In genomic region chr12:49276304-49277290, GRCh38 we compare ENCODE assay signal across 26 cellular contexts. TPM values are rescaled to one million over a fixed set of nuclear protein-coding genes. Genes with fewer than 3 reads are reported as not detected.
DNase-seq lines count a peak whose midpoint lies in the region; ATAC-seq and TF ChIP-seq lines count a peak whose summit lies in the region.
"Had no signal": no experiment of that assay in that cellular context is flagged by ENCODE, and none has a peak within 500 bp of the region (broad histone marks: within the 10 kb centered on the region; RNA-seq: fewer than 3 reads in every experiment).

No MANE protein-coding gene starts in this region.

- H2BK120ac ChIP-seq in H9 (ENCODE audit: low read depth, low read length, poor library complexity, severe bottlenecking) = no peak overlapping the region

- no peak overlapping the region for H3K23ac ChIP-seq in H9 (ENCODE audit: insufficient read length, low read depth, low read length)

- H3K9me3 Mint-ChIP-seq in H9 = no peaks in the 10 kb centered on the region
- H3K9me3 Mint-ChIP-seq: CD4-positive, alpha-beta T cell; memory B cell; naive B cell; stimulated activated naive CD8-positive, alpha-beta T cell treated with anti-CD3 and anti-CD28 coated beads, Interleukin-15, amount 100 ng/mL, for 72 hours; WTC11 had no signal

- H3K27ac ChIP-seq in H9 (ENCODE audit: insufficient read length, low read depth, low read length) = no peak overlapping the region
- H3K27ac ChIP-seq: heart right ventricle, KMS-11, parathyroid adenoma, tibial artery had no signal

- H4K20me1 ChIP-seq in H9 (ENCODE audit: control insufficient read depth, insufficient read depth, insufficient read length) = peaks cover 4% of the 10 kb centered on the region

- H3K27ac Mint-ChIP-seq in H9 = peak overlapping the region in 2 of 3 experiments; percentile 49 to 57; a peak in 4 of 7 replicates
- H3K27ac Mint-ChIP-seq: activated naive CD8-positive, alpha-beta T cell; CD4-positive, alpha-beta T cell; memory B cell; naive B cell; stimulated activated naive CD8-positive, alpha-beta T cell treated with anti-CD3 and anti-CD28 coated beads, Interleukin-15, amount 100 ng/mL, for 72 hours; WTC11 had no signal

- H3K27me3 Mint-ChIP-seq in H9 (ENCODE audit: low read depth) = no peaks in the 10 kb centered on the region; the same call in 1 of the 2 replicates

- no peak overlapping the region for H3K4ac ChIP-seq in H9 (ENCODE audit: low read depth, low read length)

- no peak overlapping the region for H3K9ac ChIP-seq in H9 (ENCODE audit: extremely low read depth, insufficient read length, low read length)
- H3K9ac ChIP-seq: KMS-11, parathyroid adenoma had no signal

- H3K23me2 ChIP-seq in H9 (ENCODE audit: insufficient read length, low read depth, low read length, poor library complexity, severe bottlenecking) = no peaks in the 10 kb centered on the region

- no peak overlapping the region for H2AK5ac ChIP-seq in H9 (ENCODE audit: insufficient read length, low read length)

- WGBS in H9 (ENCODE audit: extremely low coverage, insufficient read length, low lambda C conversion rate) = no CpG with 5 or more reads among the region's 13 CpGs

- H3K27me3 ChIP-seq in H9 (ENCODE audit: insufficient read depth, low read length) = no peaks in the 10 kb centered on the region
- H3K27me3 ChIP-seq: dorsolateral prefrontal cortex, heart right ventricle, tibial artery had no signal

- peak; percentile 29 for ATAC-seq in omental fat pad (ENCODE audit: low FRiP score)
- ATAC-seq in GM21447 (IDR thresholded peaks at IDR 0.05; ENCODE audit: unreplicated experiment) = no peak
- ATAC-seq: sciatic nerve, WTC11 had no signal

- no peak overlapping the region for H3T11ph ChIP-seq in H9 (ENCODE audit: low read length)

- H2AFZ ChIP-seq in H9 (ENCODE audit: low read length) = no peak overlapping the region
- H2AFZ ChIP-seq: parathyroid adenoma had no signal

- H3K79me2 ChIP-seq in H9 (ENCODE audit: insufficient read depth, low read length) = no peaks in the 10 kb centered on the region
- H3K79me2 ChIP-seq: parathyroid adenoma had no signal

- DNase-seq in H9 (no peak), NCI-H524 treated with DMSO at 0.1 percent for 48 hours (lab: John Stamatoyannopoulos, UW) (peak; percentile 49), epidermal melanocyte (ENCODE audit: insufficient read length, low spot score) (peak; percentile 12), omental fat pad (ENCODE audit: low spot score) (no peak), SKM-1 treated with dmso at 0.1 percent for 144 hours (lab: John Stamatoyannopoulos, UW; ENCODE audit: unreplicated experiment) (no peak), COR-L47 (lab: John Stamatoyannopoulos, UW) (no peak)
- DNase-seq: CD4-positive, alpha-beta T cell; erythroblast; foreskin fibroblast; heart right ventricle; MV-4-11; naive B cell; NCI-H1694; NCI-H2171 treated with DMSO at 0.1 percent for 48 hours; stimulated activated CD4-positive, alpha-beta T cell treated with anti-CD3 and anti-CD28 coated beads, Interleukin-15, amount 100 ng/mL, for 24 hours; stimulated activated naive CD8-positive, alpha-beta T cell treated with anti-CD3 and anti-CD28 coated beads, Interleukin-15, amount 100 ng/mL, for 72 hours; tibial artery had no signal

- H3K18ac ChIP-seq in H9 (ENCODE audit: insufficient read length, low read depth, low read length) = no peak overlapping the region

- TF ChIP-seq CTCF in H9 (conservative IDR thresholded peaks at IDR 0.05) (no peak), omental fat pad (IDR thresholded peaks at IDR 0.05) (no peak)

- H3K56ac ChIP-seq in H9 (ENCODE audit: insufficient read length, low read depth, low read length) = no peak overlapping the region

- H3K4me3 Mint-ChIP-seq in H9 = no peak overlapping the region
- H3K4me3 Mint-ChIP-seq: activated naive CD8-positive, alpha-beta T cell; CD4-positive, alpha-beta T cell; memory B cell; stimulated activated naive CD8-positive, alpha-beta T cell treated with anti-CD3 and anti-CD28 coated beads, Interleukin-15, amount 100 ng/mL, for 72 hours; WTC11 had no signal

- no peak overlapping the region for H4K5ac ChIP-seq in H9 (ENCODE audit: insufficient read length, low read depth, low read length)

- H2BK20ac ChIP-seq in H9 (ENCODE audit: low read depth, low read length, poor library complexity, severe bottlenecking) = no peak overlapping the region

- H3K9me3 ChIP-seq in H9 (ENCODE audit: control insufficient read depth, low read depth, low read length) = no peaks in the 10 kb centered on the region
- H3K9me3 ChIP-seq: heart right ventricle, tibial artery had no signal

- H3K14ac ChIP-seq in H9 (ENCODE audit: insufficient read depth, low read length) = no peak overlapping the region

- H3K36me3 Mint-ChIP-seq in H9 (ENCODE audit: insufficient read depth in 1 of 3, low read depth in 3 of 3) = peaks cover 13 to 22% (median 22%) of the 10 kb centered on the region in 3 experiments

- H3K4me1 Mint-ChIP-seq in H9 = peaks cover 10 to 12% of the 10 kb centered on the region in 2 experiments
- H3K4me1 Mint-ChIP-seq: memory B cell; naive B cell; stimulated activated naive CD8-positive, alpha-beta T cell treated with anti-CD3 and anti-CD28 coated beads, Interleukin-15, amount 100 ng/mL, for 72 hours had no signal

- H3K4me1 ChIP-seq in H9 (ENCODE audit: insufficient read depth, low read length) = no peaks in the 10 kb centered on the region; the same call in 1 of the 2 replicates
- H3K4me1 ChIP-seq: parathyroid adenoma, tibial artery had no signal

- H2BK12ac ChIP-seq in H9 (ENCODE audit: insufficient read length, low read depth, low read length) = no peak overlapping the region

- no peak overlapping the region for H2BK5ac ChIP-seq in H9 (ENCODE audit: insufficient read length, low read length)

- H4K8ac ChIP-seq in H9 (replicated peaks; ENCODE audit: insufficient read length, low read depth, low read length) = no peak overlapping the region

- no peak overlapping the region for H3K4me2 ChIP-seq in H9 (ENCODE audit: insufficient read depth, insufficient read length, low read length)
- H3K4me2 ChIP-seq: KMS-11 had no signal

- H4K91ac ChIP-seq in H9 (ENCODE audit: insufficient read length, low read depth, low read length) = no peak overlapping the region

- H3K79me1 ChIP-seq in H9 (ENCODE audit: insufficient read depth, low read depth, low read length, poor library complexity, severe bottlenecking) = no peaks in the 10 kb centered on the region

- no peak overlapping the region for H2BK15ac ChIP-seq in H9 (ENCODE audit: low read depth, low read length)

RNA-seq across cellular contexts. Expression of gene TUBA1C, which starts 11.7 kb away (rescaled TPM):
- total RNA-seq in H9 (2021) (660 and 684 TPM in 2 replicates), omental fat pad (100 to 1,000 TPM in 3 of 4 donors, 10 to 100 TPM in 1; 67.8 to 649 (median 241) TPM)

RNA-seq across cellular contexts. Expression of gene PRPH, which starts 18.4 kb away (rescaled TPM):
- 1.1 and 2.2 TPM in 2 replicates for total RNA-seq in H9 (2021)
- 1 to 10 TPM; 1.3 to 4.4 (median 2.7) TPM for total RNA-seq in omental fat pad

RNA-seq across cellular contexts. Expression of gene TROAP, which starts 46.5 kb away (rescaled TPM):
- 70.5 and 75.3 TPM in 2 replicates for total RNA-seq in H9 (2021)
- 1 to 10 TPM in 1 of 4 donors, under 1 TPM in 1, not detected in 2; 0.37 to 1.6 TPM for total RNA-seq in omental fat pad
- total RNA-seq: cardiac septum had no signal

Comparison
In these comparisons a context has a peak if more than half of its experiments do, and no peak if none do; other contexts are left out.
1. DNase-seq: peak in NCI-H524 treated with DMSO at 0.1 percent for 48 hours (single experiment) and epidermal melanocyte (single experiment); none in H9 (single experiment), omental fat pad (single experiment), SKM-1 treated with dmso at 0.1 percent for 144 hours (single experiment) and COR-L47 (single experiment).
2. RNA of gene TROAP, which starts 46.5 kb away (total RNA-seq): 70.5 to 75.3 TPM in H9; 0.37 to 1.6 TPM in omental fat pad; every median in the first group is over 10 times any median in the second.